In genomic region chrX:2875798-2876399, GRCh38 we compare ENCODE assay signal across 10 cellular contexts. TPM values are rescaled to one million over a fixed set of nuclear protein-coding genes. Genes with fewer than 3 reads are reported as not detected.
DNase-seq lines count a peak whose midpoint lies in the region; ATAC-seq and TF ChIP-seq lines count a peak whose summit lies in the region.
"Had no signal": no experiment of that assay in that cellular context is flagged by ENCODE, and none has a peak within 500 bp of the region (broad histone marks: within the 10 kb centered on the region; RNA-seq: fewer than 3 reads in every experiment).

No MANE protein-coding gene starts in this region.

- no peaks in the 10 kb centered on the region for H3K4me1 Mint-ChIP-seq in T-cell
- H3K4me1 Mint-ChIP-seq: brain had no signal

- H3K27ac ChIP-seq in AG04450 (ENCODE audit: low read depth, low read length): no peak overlapping the region

- POLR2A ChIA-PET in AG04450 (lab: Yijun Ruan, JAX): interaction anchor here (0.6 kb wide), 1 partner anchor 559 kb away, joined by 9 read pairs; no protein-coding TSS in a partner anchor
- POLR2A ChIA-PET in T-cell (lab: Charles Lee): no interaction called here

- ATAC-seq in GM19397 (IDR thresholded peaks at IDR 0.05; ENCODE audit: unreplicated experiment) (no peak), HG03442 (IDR thresholded peaks at IDR 0.05; ENCODE audit: unreplicated experiment) (no peak), T-cell (replicated peaks in 1 of 4) (no peak)

- CTCF ChIA-PET in AG04450 (lab: Charles Lee): interaction anchor here (0.6 to 1.6 kb wide), 8 partner anchors 10 to 847 kb away, joined by 3 to 12 read pairs (median 6); no protein-coding TSS in a partner anchor
- CTCF ChIA-PET in T-cell (lab: Charles Lee): interaction anchor here in 1 of 2 donors (0.7 kb wide), 2 partner anchors 28 to 1086 kb away, joined by 4 to 6 read pairs; no protein-coding TSS in a partner anchor

- TF ChIP-seq CTCF in AG04450 (IDR thresholded peaks at IDR 0.05; ENCODE audit: low read depth, low read length): peak; percentile 45
- TF ChIP-seq CTCF in GM13976 (IDR thresholded peaks at IDR 0.05; ENCODE audit: borderline replicate concordance, control extremely low read depth, extremely low read depth, insufficient read depth, missing control alignments): peak; percentile 5

- H3K27ac Mint-ChIP-seq in T-cell: no peak overlapping the region
- H3K27ac Mint-ChIP-seq: brain had no signal

- H3K36me3 Mint-ChIP-seq in T-cell: no peaks in the 10 kb centered on the region

- H3K9me3 Mint-ChIP-seq in T-cell: no peaks in the 10 kb centered on the region

- H3K9me3 ChIP-seq in AG04450 (ENCODE audit: control insufficient read depth, insufficient read depth, low read length): no peaks in the 10 kb centered on the region

- peaks cover 7 to 10% of the 10 kb centered on the region in 2 donors for H3K27me3 Mint-ChIP-seq in T-cell
- H3K27me3 Mint-ChIP-seq: brain had no signal

- no peaks in the 10 kb centered on the region for H3K27me3 ChIP-seq in AG04450 (ENCODE audit: control insufficient read depth, insufficient read depth, low read length)

- in situ Hi-C loops in GM13976 (cut with MboI; ENCODE audit: low sequenced_read_pairs, unreplicated experiment): no loop called here

- no peak for DNase-seq in AG04450 (ENCODE audit: low read depth, low spot score)
- no peak for DNase-seq in GM13976 (ENCODE audit: low spot score)
- DNase-seq in RPMI8226: peak; percentile 10
- peak; percentile 10 for DNase-seq in hepatic stellate cell (ENCODE audit: low spot score)
- DNase-seq in nucleus accumbens (lab: John Stamatoyannopoulos, UW): no peak
- DNase-seq in T-cell: no peak
- DNase-seq: NCI-H187 treated with DMSO at 0.1 percent for 48 hours had no signal

- H3K4me3 Mint-ChIP-seq in T-cell: no peak overlapping the region
- H3K4me3 Mint-ChIP-seq: brain had no signal

- no peak overlapping the region for H3K4me3 ChIP-seq in AG04450 (ENCODE audit: low read depth, low read length)

RNA-seq across cellular contexts. Expression of gene GYG2, which starts 47.2 kb away (rescaled TPM):
- polyA plus RNA-seq in AG04450 (2011; rRNA removed): 19.6 and 20.6 TPM in 2 replicates
- 34.0 and 52.8 TPM in 2 replicates for polyA minus RNA-seq in AG04450 (2011; rRNA and poly(A)+ RNA removed)
- under 1 TPM in 1 of 5 donors, not detected in 4; 0.23 TPM for total RNA-seq in T-cell

RNA-seq across cellular contexts. Expression of gene ARSD, which starts 53.2 kb away (rescaled TPM):
- 11.6 and 12.7 TPM in 2 replicates for polyA plus RNA-seq in AG04450 (2011; rRNA removed)
- 12.8 and 16.0 TPM in 2 replicates for polyA minus RNA-seq in AG04450 (2011; rRNA and poly(A)+ RNA removed)
- 1 to 10 TPM; 1.4 to 4.7 (median 3.1) TPM for total RNA-seq in T-cell

Comparison
In these comparisons a context has a peak if more than half of its experiments do, and no peak if none do; other contexts are left out.
1. DNase-seq: peak in RPMI8226 (single experiment) and hepatic stellate cell (single experiment); none in AG04450 (single experiment), GM13976 (single experiment), nucleus accumbens (0 of 56) and T-cell (0 of 34).